ENCODE assay signal across 2 cellular contexts in genomic region chr16:28863929-28864886, GRCh38.
A peak's percentile ranks its signal among the peaks of the same experiment; 100 is the strongest.
TF ChIP-seq lines count a peak whose summit lies in the region.

No MANE protein-coding gene starts in this region.

TF ChIP-seq in A549, 52 proteins besides CTCF, POLR2A, EP300 and RAD21 (continued from another document):
- TF ChIP-seq PHF8 (IDR thresholded peaks at IDR 0.05; ENCODE audit: borderline replicate concordance, low read depth) = 0 out of 2 replicates have a peak, but pooled peaks have one; percentile 27
- TF ChIP-seq, protein P1, sequence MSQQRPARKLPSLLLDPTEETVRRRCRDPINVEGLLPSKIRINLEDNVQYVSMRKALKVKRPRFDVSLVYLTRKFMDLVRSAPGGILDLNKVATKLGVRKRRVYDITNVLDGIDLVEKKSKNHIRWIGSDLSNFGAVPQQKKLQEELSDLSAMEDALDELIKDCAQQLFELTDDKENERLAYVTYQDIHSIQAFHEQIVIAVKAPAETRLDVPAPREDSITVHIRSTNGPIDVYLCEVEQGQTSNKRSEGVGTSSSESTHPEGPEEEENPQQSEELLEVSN (IDR thresholded peaks at IDR 0.05; ENCODE audit: borderline replicate concordance, low read depth) = peak; percentile 40; the same call in 1 of the 2 replicates

TF ChIP-seq in WTC11, 78 proteins besides CTCF, POLR2A, EP300 and RAD21 (continued from another document):
- TF ChIP-seq, protein P2, sequence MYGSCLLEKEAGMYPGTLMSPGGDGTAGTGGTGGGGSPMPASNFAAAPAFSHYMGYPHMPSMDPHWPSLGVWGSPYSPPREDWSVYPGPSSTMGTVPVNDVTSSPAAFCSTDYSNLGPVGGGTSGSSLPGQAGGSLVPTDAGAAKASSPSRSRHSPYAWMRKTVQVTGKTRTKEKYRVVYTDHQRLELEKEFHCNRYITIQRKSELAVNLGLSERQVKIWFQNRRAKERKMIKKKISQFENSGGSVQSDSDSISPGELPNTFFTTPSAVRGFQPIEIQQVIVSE (CRISPR knock-in tag; IDR thresholded peaks at IDR 0.05; ENCODE audit: borderline replicate concordance) = no peak
- TF ChIP-seq, protein P3, sequence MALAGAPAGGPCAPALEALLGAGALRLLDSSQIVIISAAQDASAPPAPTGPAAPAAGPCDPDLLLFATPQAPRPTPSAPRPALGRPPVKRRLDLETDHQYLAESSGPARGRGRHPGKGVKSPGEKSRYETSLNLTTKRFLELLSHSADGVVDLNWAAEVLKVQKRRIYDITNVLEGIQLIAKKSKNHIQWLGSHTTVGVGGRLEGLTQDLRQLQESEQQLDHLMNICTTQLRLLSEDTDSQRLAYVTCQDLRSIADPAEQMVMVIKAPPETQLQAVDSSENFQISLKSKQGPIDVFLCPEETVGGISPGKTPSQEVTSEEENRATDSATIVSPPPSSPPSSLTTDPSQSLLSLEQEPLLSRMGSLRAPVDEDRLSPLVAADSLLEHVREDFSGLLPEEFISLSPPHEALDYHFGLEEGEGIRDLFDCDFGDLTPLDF (CRISPR knock-in tag; IDR thresholded peaks at IDR 0.05) = no peak
- 0 out of 2 replicates have a peak, but pooled peaks have one; percentile 4 for TF ChIP-seq GABPB1 (CRISPR knock-in tag; IDR thresholded peaks at IDR 0.05)
- no peak for TF ChIP-seq SOX15 (CRISPR knock-in tag; IDR thresholded peaks at IDR 0.05)
- no peak for TF ChIP-seq PRRX2 (CRISPR knock-in tag; IDR thresholded peaks at IDR 0.05)
- no peak for TF ChIP-seq ZNF671 (CRISPR knock-in tag; IDR thresholded peaks at IDR 0.05)
- 0 out of 2 replicates have a peak, but pooled peaks have one; percentile 17 for TF ChIP-seq STAT6 (CRISPR knock-in tag; conservative IDR thresholded peaks at IDR 0.05; ENCODE audit: low read depth)
- TF ChIP-seq AFF4 (CRISPR knock-in tag; IDR thresholded peaks at IDR 0.05; ENCODE audit: borderline replicate concordance) = no peak
- TF ChIP-seq TP53 (CRISPR knock-in tag; IDR thresholded peaks at IDR 0.05) = no peak
- no peak for TF ChIP-seq TCF7 (CRISPR knock-in tag; IDR thresholded peaks at IDR 0.05; ENCODE audit: low read depth)
- peak; percentile 16; the same call in 1 of the 2 replicates for TF ChIP-seq FOXK1 (CRISPR knock-in tag; IDR thresholded peaks at IDR 0.05)
- no peak for TF ChIP-seq NR1H2 (CRISPR knock-in tag; IDR thresholded peaks at IDR 0.05)
- TF ChIP-seq SMAD4 (CRISPR knock-in tag; IDR thresholded peaks at IDR 0.05) = no peak
- no peak for TF ChIP-seq ZNF232 (CRISPR knock-in tag; IDR thresholded peaks at IDR 0.05)
- TF ChIP-seq ESRRA (CRISPR knock-in tag; IDR thresholded peaks at IDR 0.05; ENCODE audit: borderline replicate concordance) = no peak
